30 cellular contexts compared by ENCODE assay signal in genomic region chr20:45212831-45213230, GRCh38. TPM values are rescaled to one million over a fixed set of nuclear protein-coding genes. Genes with fewer than 3 reads are reported as not detected.
DNase-seq lines count a peak whose midpoint lies in the region; ATAC-seq, FAIRE-seq and TF ChIP-seq lines count a peak whose summit lies in the region.
"Had no signal": no experiment of that assay in that cellular context is flagged by ENCODE, and none has a peak within 500 bp of the region (broad histone marks: within the 10 kb centered on the region; RNA-seq: fewer than 3 reads in every experiment).

No MANE protein-coding gene starts in this region.

- no peak overlapping the region for H3K18ac ChIP-seq in IMR-90 (ENCODE audit: low read depth, low read length)

- H2BK120ac ChIP-seq in IMR-90 (ENCODE audit: low read depth, low read length) = no peak overlapping the region

- no peak overlapping the region for H4K91ac ChIP-seq in IMR-90 (ENCODE audit: insufficient read depth, low read depth, low read length)

- 16% methylated on average over 3 of the region's 3 CpGs for WGBS in A549 (ENCODE audit: missing lambda C conversion rate)
- no CpG with 5 or more reads among the region's 3 CpGs for WGBS in IMR-90 (ENCODE audit: extremely low coverage in 2 of 2, insufficient read length in 1 of 2), 2 experiments
- WGBS in K562 (ENCODE audit: insufficient coverage, low coverage, missing lambda C conversion rate) = 4% methylated on average over 3 of the region's 3 CpGs
- 78 to 94% (median 81%) methylated on average over 3 of the region's 3 CpGs for WGBS in stomach, 5 donors

- no peak overlapping the region for H4K5ac ChIP-seq in IMR-90 (ENCODE audit: low read depth, low read length)

- no peak overlapping the region for H4K8ac ChIP-seq in IMR-90 (ENCODE audit: low read depth in 2 of 2, low read length in 2 of 2)

- no peaks in the 10 kb centered on the region for H4K20me1 ChIP-seq in IMR-90 (ENCODE audit: insufficient read depth, low read length)
- H4K20me1 ChIP-seq in K562 (replicated peaks; ENCODE audit: control insufficient read depth, insufficient read depth, low read length) = no peaks in the 10 kb centered on the region
- H4K20me1 ChIP-seq: BLaER1 had no signal

- no peak overlapping the region for H3K27ac ChIP-seq in A549
- H3K27ac ChIP-seq in IMR-90 (ENCODE audit: insufficient read depth, low read length) = no peak overlapping the region
- no peak overlapping the region for H3K27ac ChIP-seq in K562 (ENCODE audit: extremely low read depth, low read depth, low read length)
- H3K27ac ChIP-seq in stomach = no peak overlapping the region
- H3K27ac ChIP-seq: BLaER1 had no signal

- peak; percentile 6 for FAIRE-seq in A204.1 (lab: Jason Lieb, UNC)
- FAIRE-seq in A549 (lab: Jason Lieb, UNC) = no peak
- no peak for FAIRE-seq in K562 (lab: Jason Lieb, UNC)
- FAIRE-seq: GM12878, GM12892, GM18507 had no signal

- no peak overlapping the region for H3K23ac ChIP-seq in IMR-90 (ENCODE audit: low read depth, low read length)

- DNase-seq in A549 (ENCODE audit: low read depth in 1 of 2, low spot score in 1 of 2) (no peak), IMR-90 (no peak), K562 (ENCODE audit: extremely low read depth in 1 of 4, low spot score in 3 of 4) (no peak), NCI-H1694 treated with DMSO at 0.1 percent for 48 hours (lab: John Stamatoyannopoulos, UW) (no peak), stomach (no peak), dedifferentiated amniotic fluid mesenchymal stem cell (ENCODE audit: extremely low spot score) (no peak)
- DNase-seq: 8988T; ACHN; BE2C; C1 segment of cervical spinal cord; CD4-positive, alpha-beta memory T cell; CD4-positive, CD25-positive, alpha-beta regulatory T cell; CD8-positive, alpha-beta memory T cell; COR-L47; DMS 273 treated with DMSO at 0.1 percent for 48 hours; DMS153; DMS79; DND-41; EL; GDM1 had no signal

- TF ChIP-seq POLR2A in A549 (IDR thresholded peaks at IDR 0.05; ENCODE audit: low read length) = no peak
- no peak for TF ChIP-seq POLR2A in IMR-90 (IDR thresholded peaks at IDR 0.05; ENCODE audit: low read depth, low read length)
- TF ChIP-seq POLR2A in K562 (conservative IDR thresholded peaks at IDR 0.05) = no peak
- TF ChIP-seq POLR2A in stomach (IDR thresholded peaks at IDR 0.05) = no peak

- in situ Hi-C loops in IMR-90 (cut with MboI; ENCODE audit: low sequenced_read_pairs) (no loop called here), K562 (cut with MboI) (no loop called here)

- H3K14ac ChIP-seq in IMR-90 (replicated peaks; ENCODE audit: low read depth, low read length) = no peak overlapping the region

- no peak for TF ChIP-seq RAD21 in A549 (conservative IDR thresholded peaks at IDR 0.05 in 1 of 2, IDR thresholded peaks at IDR 0.05 in 1 of 2)
- no peak for TF ChIP-seq RAD21 in IMR-90 (IDR thresholded peaks at IDR 0.05; ENCODE audit: low read length)
- TF ChIP-seq RAD21 in K562 (CRISPR knock-in tag; conservative IDR thresholded peaks at IDR 0.05 in 1 of 2, IDR thresholded peaks at IDR 0.05 in 1 of 2) = no peak

- H3K9me3 ChIP-seq in A549 = no peaks in the 10 kb centered on the region
- no peaks in the 10 kb centered on the region for H3K9me3 ChIP-seq in IMR-90 (ENCODE audit: control insufficient read depth, insufficient read depth, low read length)
- H3K9me3 ChIP-seq in K562 (replicated peaks; ENCODE audit: control insufficient read depth, insufficient read depth, low read depth, low read length) = no peaks in the 10 kb centered on the region
- H3K9me3 ChIP-seq in stomach = no peaks in the 10 kb centered on the region
- H3K9me3 ChIP-seq: BE2C, BLaER1 had no signal

- no peak overlapping the region for H3K56ac ChIP-seq in IMR-90 (ENCODE audit: extremely low read depth, insufficient read depth, low read length)

- intact Hi-C loops in IMR-90 (cut with micrococcal nuclease) = no loop called here
- intact Hi-C loops in K562 (cut with micrococcal nuclease) = no loop called here
- intact Hi-C loops in stomach (cut with DNase I; ENCODE audit: low total_unique reads) = no loop called here

- H2BK15ac ChIP-seq in IMR-90 (ENCODE audit: low read depth, low read length) = no peak overlapping the region

- H3K9ac ChIP-seq in IMR-90 (ENCODE audit: low read depth, low read length) = no peak overlapping the region
- H3K9ac ChIP-seq in K562 (ENCODE audit: insufficient read depth in 1 of 2, low read depth in 2 of 2, low read length in 2 of 2) = no peak overlapping the region
- H3K9ac ChIP-seq: BLaER1 had no signal

- TF ChIP-seq CTCF in A549 (IDR thresholded peaks at IDR 0.05) (no peak), IMR-90 (conservative IDR thresholded peaks at IDR 0.05; ENCODE audit: low read depth, low read length) (no peak), K562 (IDR thresholded peaks at IDR 0.05 in 2 of 3, conservative IDR thresholded peaks at IDR 0.05 in 1 of 3; ENCODE audit: insufficient read depth in 2 of 3, low read depth in 1 of 3, low read length in 3 of 3) (no peak), stomach (IDR thresholded peaks at IDR 0.05) (no peak)

- H3K36me3 ChIP-seq in IMR-90 (ENCODE audit: control insufficient read depth, insufficient read depth, low read length) (no peaks in the 10 kb centered on the region), K562 (ENCODE audit: control insufficient read depth, insufficient read depth, low read length) (no peaks in the 10 kb centered on the region), stomach (no peaks in the 10 kb centered on the region)
- H3K36me3 ChIP-seq: BE2C, BLaER1 had no signal

- no peak overlapping the region for H2BK5ac ChIP-seq in IMR-90 (ENCODE audit: low read depth, low read length, poor library complexity, severe bottlenecking)

- H2AFZ ChIP-seq in IMR-90 (replicated peaks; ENCODE audit: low read length, poor library complexity) = no peak overlapping the region
- no peak overlapping the region for H2AFZ ChIP-seq in K562 (ENCODE audit: low read depth, low read length)

- H3K27me3 ChIP-seq in IMR-90 (ENCODE audit: control insufficient read depth, insufficient read depth, low read length) (no peaks in the 10 kb centered on the region; the same call in 1 of the 2 replicates), K562 (ENCODE audit: control insufficient read depth in 2 of 2, insufficient read depth in 2 of 2, low read length in 2 of 2) (no peaks in the 10 kb centered on the region; a peak in 1 of 5 replicates), stomach (no peaks in the 10 kb centered on the region)
- H3K27me3 ChIP-seq: BLaER1 had no signal

- dilution Hi-C loops in IMR-90 (cut with HindIII; ENCODE audit: low sequenced_read_pairs, unreplicated experiment) = no loop called here

- TF ChIP-seq EP300 in A549 (IDR thresholded peaks at IDR 0.05) (no peak), K562 (IDR thresholded peaks at IDR 0.05; ENCODE audit: low read length) (no peak), stomach (IDR thresholded peaks at IDR 0.05) (no peak)

- no peak overlapping the region for H2AK9ac ChIP-seq in IMR-90 (replicated peaks; ENCODE audit: low read depth, low read length, poor library complexity)

- H3K9me1 ChIP-seq in IMR-90 (ENCODE audit: insufficient read depth, low read length) = no peaks in the 10 kb centered on the region
- peaks cover 3% of the 10 kb centered on the region for H3K9me1 ChIP-seq in K562 (ENCODE audit: control insufficient read depth, insufficient read depth, low read length)

- H3K79me1 ChIP-seq in IMR-90 (ENCODE audit: low read depth in 1 of 2, low read length in 2 of 2) = no peaks in the 10 kb centered on the region

- H3K4me2 ChIP-seq in A549 = no peak overlapping the region
- H3K4me2 ChIP-seq in IMR-90 (ENCODE audit: low read depth, low read length) = no peak overlapping the region
- H3K4me2 ChIP-seq in K562 (ENCODE audit: insufficient read depth, low read length) = no peak overlapping the region
- H3K4me2 ChIP-seq: BLaER1 had no signal

- no TSS peak for BruUV-seq in IMR-90 (replicated peaks; lab: Mats Ljungman, UMichigan)
- no TSS peak for BruUV-seq in K562 (replicated peaks; lab: Mats Ljungman, UMichigan)

- H3K4me3 ChIP-seq in A549 = no peak overlapping the region
- H3K4me3 ChIP-seq in IMR-90 (ENCODE audit: insufficient read depth, low read depth, low read length) = no peak overlapping the region
- H3K4me3 ChIP-seq in K562 = no peak overlapping the region
- no peak overlapping the region for H3K4me3 ChIP-seq in stomach
- H3K4me3 ChIP-seq: BLaER1, GM12878 had no signal

- no peaks in the 10 kb centered on the region for H3K79me2 ChIP-seq in K562 (ENCODE audit: control insufficient read depth, insufficient read depth, low read length)

- H3K4me1 ChIP-seq in A549 = no peaks in the 10 kb centered on the region
- no peaks in the 10 kb centered on the region for H3K4me1 ChIP-seq in IMR-90 (ENCODE audit: control insufficient read depth, insufficient read depth, low read length)
- no peaks in the 10 kb centered on the region for H3K4me1 ChIP-seq in K562 (replicated peaks in 1 of 2; ENCODE audit: control insufficient read depth in 2 of 2, insufficient read depth in 2 of 2, low read length in 2 of 2)
- H3K4me1 ChIP-seq in stomach = no peaks in the 10 kb centered on the region
- H3K4me1 ChIP-seq: BE2C, BLaER1 had no signal

- no peak overlapping the region for H3K4ac ChIP-seq in IMR-90 (ENCODE audit: low read depth, low read length)

- CTCF ChIA-PET in A549 (lab: Yijun Ruan, JAX) (no interaction called here), IMR-90 (lab: Yijun Ruan, JAX) (no interaction called here), K562 (lab: Yijun Ruan, JAX; ENCODE audit: low intra/inter-chr PET ratio) (no interaction called here)

- H2AK5ac ChIP-seq in IMR-90 (ENCODE audit: low read depth, low read length) = no peak overlapping the region

- POLR2A ChIA-PET in A549 (lab: Yijun Ruan, JAX) (no interaction called here), IMR-90 (lab: Charles Lee; ENCODE audit: unreplicated experiment) (no interaction called here), K562 (lab: Yijun Ruan, JAX) (no interaction called here)

- no peak overlapping the region for H2BK20ac ChIP-seq in IMR-90 (ENCODE audit: low read depth, low read length)

- ATAC-seq in A549 = no peak
- ATAC-seq in IMR-90 (ENCODE audit: low read depth) = no peak
- no peak for ATAC-seq in K562
- ATAC-seq: GM12878 had no signal

RNA-seq across cellular contexts. Expression of gene SEMG1, which starts 6.0 kb away (rescaled TPM):
- polyA plus RNA-seq in A549 (2011; rRNA removed) (not detected in 2 replicates), A549 (2017; fragmentation: RNase III; extraction: RNeasy Plus Mini Kit Qiagen cat#74134 plus additional on column Dnase treatment) (not detected in 3 replicates), IMR-90 (2012; rRNA removed) (not detected in 2 replicates), K562 (2011; rRNA removed) (not detected in 2 replicates), K562 (2014; fragmentation: Illumina TruSeq; extraction: Trizol) (not detected in 2 replicates), K562 (2014; fragmentation: Nextera tagmentation; extraction: Ambion mirVana) (not detected), K562 (2014; rRNA removed) (not detected in 2 replicates), stomach (not detected)
- not detected in 2 replicates for polyA plus RNA-seq in A549 (2012; cell fraction: cytosol; rRNA removed)
- polyA plus RNA-seq in A549 (2012; cell fraction: nucleus; rRNA removed) = not detected in 2 replicates
- polyA minus RNA-seq in A549 (2011; rRNA and poly(A)+ RNA removed) = not detected in 2 replicates
- total RNA-seq in IMR-90 (2012; rRNA removed) (not detected in 2 replicates), K562 (2014; rRNA removed) (not detected in 2 replicates), K562 (2014; rRNA removed; fragmentation: Illumina TruSeq; extraction: Trizol) (not detected in 2 replicates), K562 (2015; rRNA removed; fragmentation: Illumina TruSeq; extraction: Trizol) (not detected in 2 replicates), K562 (2021) (not detected in 2 replicates), stomach (not detected)
- polyA plus RNA-seq in IMR-90 (2012; cell fraction: cytosol; rRNA removed) = not detected in 2 replicates
- polyA plus RNA-seq in IMR-90 (2012; cell fraction: nucleus; rRNA removed; ENCODE audit: low replicate concordance) = not detected in 2 replicates
- not detected in 2 replicates for total RNA-seq in K562 (2011; cell fraction: chromatin; rRNA removed; ENCODE audit: low replicate concordance)
- not detected in 2 replicates for total RNA-seq in K562 (2011; cell fraction: nucleolus; rRNA removed)
- not detected in 2 replicates for total RNA-seq in K562 (2011; cell fraction: nucleoplasm; rRNA removed)
- polyA plus RNA-seq in K562 (2011; cell fraction: cytosol; rRNA removed) = not detected in 2 replicates
- polyA plus RNA-seq in K562 (2011; cell fraction: nucleus; rRNA removed) = not detected in 2 replicates
- not detected in 2 replicates for polyA plus RNA-seq in K562 (2012)
- polyA minus RNA-seq in K562 (2011; rRNA and poly(A)+ RNA removed) = not detected in 2 replicates
- not detected in 2 replicates for polyA minus RNA-seq in K562 (2011; cell fraction: cytosol; rRNA and poly(A)+ RNA removed)
- not detected in 2 replicates for polyA minus RNA-seq in K562 (2011; cell fraction: nucleus; rRNA and poly(A)+ RNA removed)
- total RNA-seq: CD4-positive, alpha-beta memory T cell; CD4-positive, CD25-positive, alpha-beta regulatory T cell; CD8-positive, alpha-beta memory T cell; Daoy; G401; GM12878 had no signal
- polyA plus RNA-seq: AG04450; CD14-positive monocyte; CD4-positive, alpha-beta memory T cell; CD4-positive, CD25-positive, alpha-beta regulatory T cell; CD8-positive, alpha-beta memory T cell; GM12878 had no signal

RNA-seq across cellular contexts. Expression of gene SEMG2, which starts 8.3 kb away (rescaled TPM):
- polyA plus RNA-seq in A549 (2011; rRNA removed) (not detected in 2 replicates), A549 (2017; fragmentation: RNase III; extraction: RNeasy Plus Mini Kit Qiagen cat#74134 plus additional on column Dnase treatment) (not detected in 3 replicates), IMR-90 (2012; rRNA removed) (not detected in 2 replicates), K562 (2011; rRNA removed) (not detected in 2 replicates), K562 (2014; fragmentation: Illumina TruSeq; extraction: Trizol) (not detected in 2 replicates), K562 (2014; fragmentation: Nextera tagmentation; extraction: Ambion mirVana) (not detected), K562 (2014; rRNA removed) (not detected in 2 replicates), stomach (not detected)
- polyA plus RNA-seq in A549 (2012; cell fraction: cytosol; rRNA removed) = not detected in 2 replicates
- not detected in 2 replicates for polyA plus RNA-seq in A549 (2012; cell fraction: nucleus; rRNA removed)
- not detected in 2 replicates for polyA minus RNA-seq in A549 (2011; rRNA and poly(A)+ RNA removed)
- total RNA-seq in IMR-90 (2012; rRNA removed) (not detected in 2 replicates), K562 (2014; rRNA removed) (not detected in 2 replicates), K562 (2014; rRNA removed; fragmentation: Illumina TruSeq; extraction: Trizol) (not detected in 2 replicates), K562 (2015; rRNA removed; fragmentation: Illumina TruSeq; extraction: Trizol) (not detected in 2 replicates), K562 (2021) (not detected in 2 replicates), stomach (not detected)
- not detected in 2 replicates for polyA plus RNA-seq in IMR-90 (2012; cell fraction: cytosol; rRNA removed)
- polyA plus RNA-seq in IMR-90 (2012; cell fraction: nucleus; rRNA removed; ENCODE audit: low replicate concordance) = not detected in 2 replicates
- not detected in 2 replicates for total RNA-seq in K562 (2011; cell fraction: chromatin; rRNA removed; ENCODE audit: low replicate concordance)
- not detected in 2 replicates for total RNA-seq in K562 (2011; cell fraction: nucleolus; rRNA removed)
- total RNA-seq in K562 (2011; cell fraction: nucleoplasm; rRNA removed) = not detected in 2 replicates
- polyA plus RNA-seq in K562 (2011; cell fraction: cytosol; rRNA removed) = not detected in 2 replicates
- not detected in 2 replicates for polyA plus RNA-seq in K562 (2011; cell fraction: nucleus; rRNA removed)
- polyA plus RNA-seq in K562 (2012) = not detected in 2 replicates
- not detected in 2 replicates for polyA minus RNA-seq in K562 (2011; rRNA and poly(A)+ RNA removed)
- polyA minus RNA-seq in K562 (2011; cell fraction: cytosol; rRNA and poly(A)+ RNA removed) = not detected in 2 replicates
- polyA minus RNA-seq in K562 (2011; cell fraction: nucleus; rRNA and poly(A)+ RNA removed) = not detected in 2 replicates
- total RNA-seq: A673; CD4-positive, alpha-beta memory T cell; CD4-positive, CD25-positive, alpha-beta regulatory T cell; CD8-positive, alpha-beta memory T cell; Daoy; G401; GM12878 had no signal
- polyA plus RNA-seq: AG04450; CD14-positive monocyte; CD4-positive, alpha-beta memory T cell; CD4-positive, CD25-positive, alpha-beta regulatory T cell; CD8-positive, alpha-beta memory T cell; GM12878 had no signal

RNA-seq across cellular contexts. Expression of gene PI3, which starts 38.1 kb away (rescaled TPM):
- polyA plus RNA-seq in A549 (2011; rRNA removed) (0.35 and 1.1 TPM in 2 replicates), A549 (2017; fragmentation: RNase III; extraction: RNeasy Plus Mini Kit Qiagen cat#74134 plus additional on column Dnase treatment) (0.18 to 0.39 TPM in 2 of 3 replicates, not detected in the other), IMR-90 (2012; rRNA removed) (not detected in 2 replicates), K562 (2011; rRNA removed) (not detected in 2 replicates), K562 (2014; fragmentation: Illumina TruSeq; extraction: Trizol) (not detected in 2 replicates), K562 (2014; fragmentation: Nextera tagmentation; extraction: Ambion mirVana) (not detected), K562 (2014; rRNA removed) (not detected in 2 replicates), stomach (100 to 1,000 TPM in 1 of 3 donors, 10 to 100 TPM in 1, 1 to 10 TPM in 1; 4.0 to 172 (median 38.3) TPM)
- polyA plus RNA-seq in A549 (2012; cell fraction: cytosol; rRNA removed) = 0.78 and 0.86 TPM in 2 replicates
- polyA plus RNA-seq in A549 (2012; cell fraction: nucleus; rRNA removed) = 0.50 and 0.86 TPM in 2 replicates
- polyA minus RNA-seq in A549 (2011; rRNA and poly(A)+ RNA removed) = 0.73 and 0.74 TPM in 2 replicates
- total RNA-seq in IMR-90 (2012; rRNA removed) (not detected in 2 replicates), K562 (2014; rRNA removed) (not detected in 2 replicates), K562 (2014; rRNA removed; fragmentation: Illumina TruSeq; extraction: Trizol) (not detected in 2 replicates), K562 (2015; rRNA removed; fragmentation: Illumina TruSeq; extraction: Trizol) (not detected in 2 replicates), K562 (2021) (not detected in 2 replicates), stomach (10 to 100 TPM in 1 of 5 donors, 1 to 10 TPM in 2, not detected in 2; 1.6 to 90.4 (median 2.3) TPM)
- polyA plus RNA-seq in IMR-90 (2012; cell fraction: cytosol; rRNA removed) = not detected in 2 replicates
- not detected in 2 replicates for polyA plus RNA-seq in IMR-90 (2012; cell fraction: nucleus; rRNA removed; ENCODE audit: low replicate concordance)
- total RNA-seq in K562 (2011; cell fraction: chromatin; rRNA removed; ENCODE audit: low replicate concordance) = not detected in 2 replicates
- not detected in 2 replicates for total RNA-seq in K562 (2011; cell fraction: nucleolus; rRNA removed)
- not detected in 2 replicates for total RNA-seq in K562 (2011; cell fraction: nucleoplasm; rRNA removed)
- polyA plus RNA-seq in K562 (2011; cell fraction: cytosol; rRNA removed) = not detected in 2 replicates
- polyA plus RNA-seq in K562 (2011; cell fraction: nucleus; rRNA removed) = not detected in 2 replicates
- polyA plus RNA-seq in K562 (2012) = not detected in 2 replicates
- polyA minus RNA-seq in K562 (2011; rRNA and poly(A)+ RNA removed) = not detected in 2 replicates
- not detected in 2 replicates for polyA minus RNA-seq in K562 (2011; cell fraction: cytosol; rRNA and poly(A)+ RNA removed)
- polyA minus RNA-seq in K562 (2011; cell fraction: nucleus; rRNA and poly(A)+ RNA removed) = not detected in 2 replicates
- total RNA-seq: A673; CD4-positive, alpha-beta memory T cell; CD4-positive, CD25-positive, alpha-beta regulatory T cell; Daoy; G401; GM12878 had no signal
- polyA plus RNA-seq: AG04450; CD14-positive monocyte; CD4-positive, alpha-beta memory T cell; CD4-positive, CD25-positive, alpha-beta regulatory T cell; CD8-positive, alpha-beta memory T cell; GM12878 had no signal

RNA-seq across cellular contexts. Expression of gene SLPI, which starts 41.5 kb away (rescaled TPM):
- 27.0 and 59.1 TPM in 2 replicates for polyA plus RNA-seq in A549 (2011; rRNA removed)
- polyA plus RNA-seq in A549 (2012; cell fraction: cytosol; rRNA removed) = 3.3 and 3.7 TPM in 2 replicates
- polyA plus RNA-seq in A549 (2012; cell fraction: nucleus; rRNA removed) = 1.2 and 2.1 TPM in 2 replicates
- 3.7 to 4.5 TPM (median 3.7 TPM) in 3 replicates for polyA plus RNA-seq in A549 (2017; fragmentation: RNase III; extraction: RNeasy Plus Mini Kit Qiagen cat#74134 plus additional on column Dnase treatment)
- polyA minus RNA-seq in A549 (2011; rRNA and poly(A)+ RNA removed) = 1.4 and 6.6 TPM in 2 replicates
- not detected in 2 replicates for total RNA-seq in IMR-90 (2012; rRNA removed)
- not detected in 2 replicates for polyA plus RNA-seq in IMR-90 (2012; rRNA removed)
- not detected in 2 replicates for polyA plus RNA-seq in IMR-90 (2012; cell fraction: cytosol; rRNA removed)
- polyA plus RNA-seq in IMR-90 (2012; cell fraction: nucleus; rRNA removed; ENCODE audit: low replicate concordance) = not detected in 2 replicates
- not detected in 2 replicates for total RNA-seq in K562 (2011; cell fraction: chromatin; rRNA removed; ENCODE audit: low replicate concordance)
- total RNA-seq in K562 (2011; cell fraction: nucleolus; rRNA removed) = not detected in 2 replicates
- not detected in 2 replicates for total RNA-seq in K562 (2011; cell fraction: nucleoplasm; rRNA removed)
- not detected in 2 replicates for total RNA-seq in K562 (2014; rRNA removed)
- not detected in 2 replicates for total RNA-seq in K562 (2014; rRNA removed; fragmentation: Illumina TruSeq; extraction: Trizol)
- not detected in 2 replicates for total RNA-seq in K562 (2015; rRNA removed; fragmentation: Illumina TruSeq; extraction: Trizol)
- total RNA-seq in K562 (2021) = 0.67 and 0.78 TPM in 2 replicates
- polyA plus RNA-seq in K562 (2011; rRNA removed) = not detected in 2 replicates
- polyA plus RNA-seq in K562 (2011; cell fraction: cytosol; rRNA removed) = not detected in 2 replicates
- polyA plus RNA-seq in K562 (2011; cell fraction: nucleus; rRNA removed) = not detected in 2 replicates
- not detected in 2 replicates for polyA plus RNA-seq in K562 (2012)
- not detected in 2 replicates for polyA plus RNA-seq in K562 (2014; fragmentation: Illumina TruSeq; extraction: Trizol)
- polyA plus RNA-seq in K562 (2014; fragmentation: Nextera tagmentation; extraction: Ambion mirVana) = not detected
- not detected in 2 replicates for polyA plus RNA-seq in K562 (2014; rRNA removed)
- not detected in 2 replicates for polyA minus RNA-seq in K562 (2011; rRNA and poly(A)+ RNA removed)
- polyA minus RNA-seq in K562 (2011; cell fraction: cytosol; rRNA and poly(A)+ RNA removed) = 13.5 and 21.4 TPM in 2 replicates
- 3.8 and 5.7 TPM in 2 replicates for polyA minus RNA-seq in K562 (2011; cell fraction: nucleus; rRNA and poly(A)+ RNA removed)
- total RNA-seq in stomach = 100 to 1,000 TPM in 3 of 5 donors, 10 to 100 TPM in 1, 1 to 10 TPM in 1; 9.7 to 276 (median 127) TPM
- 100 to 1,000 TPM in 2 of 3 donors, 10 to 100 TPM in 1; 42.8 to 420 (median 150) TPM for polyA plus RNA-seq in stomach
- total RNA-seq: A673; CD4-positive, alpha-beta memory T cell; CD4-positive, CD25-positive, alpha-beta regulatory T cell; CD8-positive, alpha-beta memory T cell; Daoy; G401 had no signal
- polyA plus RNA-seq: AG04450; CD4-positive, alpha-beta memory T cell; CD4-positive, CD25-positive, alpha-beta regulatory T cell; CD8-positive, alpha-beta memory T cell had no signal
